ENCODE assay signal across 27 cellular contexts in genomic region chr21:31754561-31754960, GRCh38.
"Had no signal": no experiment of that assay in that cellular context is flagged by ENCODE, and none has a peak within 500 bp of the region (broad histone marks: within the 10 kb centered on the region; RNA-seq: fewer than 3 reads in every experiment).

No MANE protein-coding gene starts in this region.

- H3K4me1 Mint-ChIP-seq: activated naive CD8-positive, alpha-beta T cell treated with anti-CD3 and anti-CD28 coated beads, Interleukin-2, amount 50 U/mL, for 24 hours had no signal

- H3K36me3 ChIP-seq: brain microvascular endothelial cell, cardiac muscle cell had no signal

- H3K27me3 Mint-ChIP-seq: activated naive CD8-positive, alpha-beta T cell treated with anti-CD3 and anti-CD28 coated beads, Interleukin-2, amount 50 U/mL, for 24 hours had no signal

- ATAC-seq: activated naive CD4-positive, alpha-beta T cell treated with anti-CD3 and anti-CD28 coated beads, Interleukin-2, amount 50 U/mL, for 72 hours; activated naive CD8-positive, alpha-beta T cell treated with anti-CD3 and anti-CD28 coated beads, Interleukin-2, amount 50 U/mL, for 24 hours; activated T-cell treated with anti-CD3 and anti-CD28 coated beads, Interleukin-2, amount 50 U/mL, for 4 hours; Panc1; Right ventricle myocardium inferior had no signal

- H3K4me2 ChIP-seq: SK-N-SH had no signal

- H3K9me2 ChIP-seq: SK-N-SH had no signal

- H3K36me3 Mint-ChIP-seq: activated naive CD4-positive, alpha-beta T cell treated with anti-CD3 and anti-CD28 coated beads, Interleukin-2, amount 50 U/mL, for 72 hours had no signal

- H3K27ac Mint-ChIP-seq: activated naive CD4-positive, alpha-beta T cell treated with anti-CD3 and anti-CD28 coated beads, Interleukin-2, amount 50 U/mL, for 72 hours; activated naive CD8-positive, alpha-beta T cell treated with anti-CD3 and anti-CD28 coated beads, Interleukin-2, amount 50 U/mL, for 24 hours had no signal

- H3K27me3 ChIP-seq: brain microvascular endothelial cell, cardiac muscle cell had no signal

- H3K9me3 ChIP-seq: SK-N-SH had no signal

- DNase-seq: activated CD4-positive, alpha-beta T cell treated with anti-CD3 and anti-CD28 coated beads for 48 hours; activated CD4-positive, alpha-beta T cell treated with anti-CD3 and anti-CD28 coated beads, Interleukin-2, amount 50 U/mL, for 48 hours; activated CD4-positive, CD25-positive, alpha-beta regulatory T cell treated with anti-CD3 and anti-CD28 coated beads, Interleukin-2, amount 50 U/mL, for 72 hours; activated CD8-positive, alpha-beta memory T cell treated with anti-CD3 and anti-CD28 coated beads for 24 hours; activated effector memory CD4-positive, alpha-beta T cell treated with anti-CD3 and anti-CD28 coated beads, Interleukin-2, amount 50 U/mL, for 16 hours; activated naive CD4-positive, alpha-beta T cell treated with Interleukin-2 at 50 U/mL for 16 hours; activated naive CD8-positive, alpha-beta T cell treated with anti-CD3 and anti-CD28 coated beads, Interleukin-2, amount 50 U/mL, for 24 hours; activated T-cell treated with anti-CD3 and anti-CD28 coated beads, Interleukin-2, amount 50 U/mL, for 4 hours; amygdala; brain microvascular endothelial cell; Karpas-422; MM.1S; NCI-H1105; NCI-H1436; NCI-H1694 treated with DMSO at 0.1 percent for 48 hours; NCI-H2029 treated with DMSO at 0.1 percent for 48 hours; NCI-H510A treated with DMSO at 0.1 percent for 48 hours; NCI-H69; NK-92 treated with Interleukin-12 subunit alpha and Interleukin-12 subunit beta, amount 100 ng/mL, for 24 hours; OCI-M1; RPMI8226; SK-N-SH; T-helper 1 cell had no signal

- H3K27ac ChIP-seq: brain microvascular endothelial cell, cardiac muscle cell had no signal

- H3K4me3 ChIP-seq: cardiac muscle cell had no signal

- H3K4me3 Mint-ChIP-seq: activated naive CD8-positive, alpha-beta T cell treated with anti-CD3 and anti-CD28 coated beads, Interleukin-2, amount 50 U/mL, for 24 hours; activated T-cell treated with anti-CD3 and anti-CD28 coated beads, Interleukin-2, amount 50 U/mL, for 4 hours had no signal

- H3K9me3 Mint-ChIP-seq: activated naive CD4-positive, alpha-beta T cell treated with anti-CD3 and anti-CD28 coated beads, Interleukin-2, amount 50 U/mL, for 72 hours; activated naive CD8-positive, alpha-beta T cell treated with anti-CD3 and anti-CD28 coated beads, Interleukin-2, amount 50 U/mL, for 24 hours; activated T-cell treated with anti-CD3 and anti-CD28 coated beads, Interleukin-2, amount 50 U/mL, for 4 hours had no signal
